Comparison of ENCODE assay signal across 23 cellular contexts in genomic region chr5:81632679-81633078, GRCh38.
"Had no signal": no experiment of that assay in that cellular context is flagged by ENCODE, and none has a peak within 500 bp of the region (broad histone marks: within the 10 kb centered on the region; RNA-seq: fewer than 3 reads in every experiment).

No MANE protein-coding gene starts in this region.

- H3K4me3 Mint-ChIP-seq: activated naive CD8-positive, alpha-beta T cell; activated T-helper 1 cell treated with anti-CD3 and anti-CD28 coated beads, Interleukin-12 subunit alpha, Interleukin-12 subunit beta, Interleukin-2, Interleukin-4 antibody, amounts not matched to agents 30 ng/mL and 10 ng/mL and 1 ng/mL, durations not matched to agents 14 hours and 24 hours and 36 hours; central memory CD8-positive, alpha-beta T cell; effector memory CD8-positive, alpha-beta T cell; mesothelial cell of epicardium; naive thymus-derived CD8-positive, alpha-beta T cell; neural progenitor cell; type B pancreatic cell had no signal

- H3K4me1 ChIP-seq: breast epithelium, right lobe of liver had no signal

- H3K4me1 Mint-ChIP-seq: central memory CD8-positive, alpha-beta T cell; mesothelial cell of epicardium had no signal

- H2AFZ ChIP-seq: neural progenitor cell had no signal

- H3K27me3 Mint-ChIP-seq: activated naive CD8-positive, alpha-beta T cell; central memory CD8-positive, alpha-beta T cell; effector memory CD8-positive, alpha-beta T cell; naive thymus-derived CD8-positive, alpha-beta T cell; type B pancreatic cell had no signal

- H3K4me3 ChIP-seq: breast epithelium, dorsolateral prefrontal cortex, esophagus muscularis mucosa, neural progenitor cell, right lobe of liver, skin epidermis, thoracic aorta had no signal

- H3K4me2 ChIP-seq: neural progenitor cell had no signal

- H3K27ac Mint-ChIP-seq: activated naive CD8-positive, alpha-beta T cell; activated T-helper 1 cell treated with anti-CD3 and anti-CD28 coated beads, Interleukin-12 subunit alpha, Interleukin-12 subunit beta, Interleukin-2, Interleukin-4 antibody, amounts not matched to agents 30 ng/mL and 10 ng/mL and 1 ng/mL, durations not matched to agents 14 hours and 24 hours and 36 hours; effector memory CD8-positive, alpha-beta T cell; mesothelial cell of epicardium; naive thymus-derived CD8-positive, alpha-beta T cell; neural progenitor cell; type B pancreatic cell had no signal

- H3K9me3 Mint-ChIP-seq: activated T-helper 1 cell treated with anti-CD3 and anti-CD28 coated beads, Interleukin-12 subunit alpha, Interleukin-12 subunit beta, Interleukin-2, Interleukin-4 antibody, amounts not matched to agents 30 ng/mL and 10 ng/mL and 1 ng/mL, durations not matched to agents 14 hours and 24 hours and 36 hours; central memory CD8-positive, alpha-beta T cell; effector memory CD8-positive, alpha-beta T cell; mesothelial cell of epicardium; naive thymus-derived CD8-positive, alpha-beta T cell; neural progenitor cell; type B pancreatic cell had no signal

- H3K27ac ChIP-seq: breast epithelium, dorsolateral prefrontal cortex, esophagus muscularis mucosa, neural progenitor cell, right lobe of liver, skin epidermis, thoracic aorta had no signal

- H3K36me3 ChIP-seq: breast epithelium, right lobe of liver, thoracic aorta had no signal

- DNase-seq: activated CD4-positive, alpha-beta T cell treated with anti-CD3 and anti-CD28 coated beads, Interleukin-2, amount 50 U/mL, for 4 hours; activated gamma-delta T cell treated with Interleukin-2 at 50 U/mL for 16 hours; amniotic stem cell; dorsolateral prefrontal cortex; effector memory CD8-positive, alpha-beta T cell; hippocampal formation; left ventricle myocardium superior; mammary epithelial cell; naive thymus-derived CD8-positive, alpha-beta T cell; posterior cingulate gyrus; right lobe of liver; stimulated activated CD4-positive, alpha-beta T cell treated with anti-CD3 and anti-CD28 coated beads, Interleukin-1b, Interleukin-23, amount 100 ng/mL, for 48 hours; T-helper 2 cell had no signal

- ATAC-seq: effector memory CD8-positive, alpha-beta T cell; left ventricle myocardium superior; naive thymus-derived CD8-positive, alpha-beta T cell; right lobe of liver had no signal

- H3K9me3 ChIP-seq: breast epithelium, esophagus muscularis mucosa, right lobe of liver, thoracic aorta had no signal

- H3K27me3 ChIP-seq: breast epithelium, dorsolateral prefrontal cortex, esophagus muscularis mucosa, neural progenitor cell, right lobe of liver had no signal
